ENCODE assay signal across 9 cellular contexts in the genomic region with DNA sequence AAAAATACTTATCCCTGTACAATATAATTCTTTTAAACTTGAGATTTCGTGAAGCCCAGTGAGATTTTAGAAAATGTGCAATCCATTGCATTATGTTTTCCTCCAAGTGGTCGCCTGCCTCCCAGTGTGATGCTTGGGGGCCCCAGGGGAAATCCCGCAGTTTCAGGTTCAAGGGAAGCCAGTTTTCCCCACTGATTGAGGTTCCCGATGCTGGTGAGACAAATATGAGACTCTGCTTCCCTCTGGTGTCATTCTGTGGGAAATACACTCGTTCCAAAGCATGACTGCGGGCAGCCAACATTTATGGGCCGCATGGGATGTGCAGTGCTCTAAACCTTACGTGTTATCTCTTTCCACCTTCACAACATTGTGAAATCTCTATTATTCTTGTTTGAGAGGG.
DNase-seq lines count a peak whose midpoint lies in the region; ATAC-seq, FAIRE-seq and TF ChIP-seq lines count a peak whose summit lies in the region.
"Had no signal": no experiment of that assay in that cellular context is flagged by ENCODE, and none has a peak within 500 bp of the region (broad histone marks: within the 10 kb centered on the region; RNA-seq: fewer than 3 reads in every experiment).

No MANE protein-coding gene starts in this region.

- no peak overlapping the region for H3K27ac ChIP-seq in KMS-11

- TF ChIP-seq CTCF in KMS-11 (conservative IDR thresholded peaks at IDR 0.05; ENCODE audit: low read depth, low read length) (peak; percentile 76), bronchial epithelial cell (IDR thresholded peaks at IDR 0.05; ENCODE audit: insufficient read depth, low read length, severe bottlenecking) (peak; percentile 77)

- DNase-seq in DMS 273 (lab: John Stamatoyannopoulos, UW; ENCODE audit: unreplicated experiment) (peak; percentile 66), DMS 273 treated with DMSO at 0.1 percent for 48 hours (lab: John Stamatoyannopoulos, UW) (no peak), T-cell (peak in 17 of 34 experiments; percentile 5 to 52 (median 16)), bronchial epithelial cell (ENCODE audit: low read depth) (peak; percentile 34), kidney glomerular epithelial cell (lab: John Stamatoyannopoulos, UW) (peak; percentile 33)
- peak; percentile 12 to 13 for DNase-seq in stimulated activated CD8-positive, alpha-beta memory T cell treated with anti-CD3 and anti-CD28 coated beads, Interleukin-7, amount 100 ng/mL, for 1 hour (ENCODE audit: low read depth in 2 of 2)

- no peaks in the 10 kb centered on the region for H3K79me2 ChIP-seq in KMS-11 (ENCODE audit: insufficient read depth, low read depth)

- H4K20me1 ChIP-seq in KMS-11 (ENCODE audit: insufficient read depth) = no peaks in the 10 kb centered on the region

- CTCF ChIA-PET in T-cell (lab: Charles Lee) = interaction anchor here (0.6 to 2.1 kb wide), 11 partner anchors 9 to 466 kb away, joined by 3 to 12 read pairs (median 5); no protein-coding TSS in a partner anchor

- H3K36me3 ChIP-seq in KMS-11 (ENCODE audit: insufficient read depth) = no peaks in the 10 kb centered on the region
- H3K36me3 ChIP-seq in bronchial epithelial cell (ENCODE audit: control insufficient read depth, insufficient read depth, low read length) = no peaks in the 10 kb centered on the region

- H2AFZ ChIP-seq in KMS-11 (ENCODE audit: low read depth) = no peak overlapping the region

- H3K27ac Mint-ChIP-seq in T-cell = peak overlapping the region; percentile 44 to 48

- no peaks in the 10 kb centered on the region for H3K27me3 ChIP-seq in KMS-11 (ENCODE audit: insufficient read depth, low read depth)
- H3K27me3 ChIP-seq in bronchial epithelial cell (ENCODE audit: control insufficient read depth, insufficient read depth, low read length) = no peaks in the 10 kb centered on the region

- H3K4me3 Mint-ChIP-seq in T-cell = peak overlapping the region; percentile 3 to 36 (median 24)

- peaks cover 44% of the 10 kb centered on the region for H3K36me3 Mint-ChIP-seq in T-cell

- H3K4me3 ChIP-seq in KMS-11 (IDR thresholded peaks at IDR 0.05; ENCODE audit: insufficient read depth, low read depth, low read length) = no peak overlapping the region
- no peak overlapping the region for H3K4me3 ChIP-seq in bronchial epithelial cell (ENCODE audit: low read depth, low read length)

- POLR2A ChIA-PET in T-cell (lab: Charles Lee) = no interaction called here

- H3K9me3 Mint-ChIP-seq in T-cell = no peaks in the 10 kb centered on the region

- peaks cover 46 to 51% (median 47%) of the 10 kb centered on the region in 3 donors for H3K4me1 Mint-ChIP-seq in T-cell

- H3K4me2 ChIP-seq in KMS-11 = no peak overlapping the region

- ATAC-seq in T-cell (replicated peaks in 1 of 4) (peak in 1 of 4 experiments; percentile 50), GM19328 (IDR thresholded peaks at IDR 0.05; ENCODE audit: unreplicated experiment) (no peak)

- H3K27me3 Mint-ChIP-seq in T-cell = no peaks in the 10 kb centered on the region

- H3K9ac ChIP-seq in KMS-11 = no peak overlapping the region

- no peaks in the 10 kb centered on the region for H3K4me1 ChIP-seq in KMS-11 (ENCODE audit: low read depth, poor library complexity, severe bottlenecking)

- no peak for FAIRE-seq in bronchial epithelial cell (lab: Jason Lieb, UNC)
- FAIRE-seq: A204.1 had no signal
